In genomic region chr11:2271077-2271326, GRCh38 we compare ENCODE assay signal across 11 cellular contexts. TPM values are rescaled to one million over a fixed set of nuclear protein-coding genes. Genes with fewer than 3 reads are reported as not detected.
DNase-seq lines count a peak whose midpoint lies in the region; ATAC-seq and TF ChIP-seq lines count a peak whose summit lies in the region.
"Had no signal": no experiment of that assay in that cellular context is flagged by ENCODE, and none has a peak within 500 bp of the region (broad histone marks: within the 10 kb centered on the region; RNA-seq: fewer than 3 reads in every experiment).

No MANE protein-coding gene starts in this region.

- H2BK15ac ChIP-seq in neuronal stem cell (ENCODE audit: low read length): peak overlapping the region; percentile 19

- H3K14ac ChIP-seq in neuronal stem cell (ENCODE audit: low read length): no peak overlapping the region

- peak; percentile 47 for DNase-seq in stimulated activated CD4-positive, alpha-beta T cell treated with anti-CD3 and anti-CD28 coated beads, Interleukin-15, amount 100 ng/mL, for 24 hours
- no peak for DNase-seq in stimulated activated CD4-positive, alpha-beta T cell treated with anti-CD3 and anti-CD28 coated beads, Interleukin-12 subunit alpha, Interleukin-12 subunit beta, amount 100 ng/mL, for 4 hours
- peak; percentile 2 for DNase-seq in endothelial cell (ENCODE audit: low spot score)
- no peak for DNase-seq in neuronal stem cell (ENCODE audit: low spot score)
- DNase-seq in NCI-H345 treated with DMSO at 0.1 percent for 48 hours (lab: John Stamatoyannopoulos, UW; ENCODE audit: unreplicated experiment): no peak
- no peak for DNase-seq in NCI-H1436 (lab: John Stamatoyannopoulos, UW)
- DNase-seq: T1000 had no signal

- no peaks in the 10 kb centered on the region for H3K9me3 ChIP-seq in neuronal stem cell (replicated peaks in 1 of 2; ENCODE audit: control insufficient read depth in 2 of 2, insufficient read depth in 1 of 2, low read depth in 1 of 2, low read length in 2 of 2)

- peaks cover 4% of the 10 kb centered on the region for H3K79me1 ChIP-seq in neuronal stem cell (ENCODE audit: low read depth, low read length)

- no peaks in the 10 kb centered on the region for H3K9me3 Mint-ChIP-seq in endothelial cell (ENCODE audit: unreplicated experiment)

- peak overlapping the region; percentile 3 for H3K4me2 ChIP-seq in neuronal stem cell (ENCODE audit: insufficient read depth, low read length, poor library complexity, severe bottlenecking)
- H3K4me2 ChIP-seq: BLaER1 had no signal

- H3K9ac ChIP-seq in neuronal stem cell (ENCODE audit: low read depth, low read length, poor library complexity): no peak overlapping the region
- H3K9ac ChIP-seq: BLaER1 had no signal

- peak overlapping the region; percentile 90 for H3K23ac ChIP-seq in neuronal stem cell (ENCODE audit: low read depth, low read length, poor library complexity)

- H3K27ac Mint-ChIP-seq in endothelial cell (ENCODE audit: unreplicated experiment): no peak overlapping the region

- ATAC-seq in GM21447 (IDR thresholded peaks at IDR 0.05; ENCODE audit: unreplicated experiment): no peak
- ATAC-seq in HG03469 (IDR thresholded peaks at IDR 0.05; ENCODE audit: unreplicated experiment): no peak

- H3K27ac ChIP-seq in neuronal stem cell (replicated peaks; ENCODE audit: low read length): no peak overlapping the region
- H3K27ac ChIP-seq: BLaER1, cardiac muscle cell had no signal

- H4K8ac ChIP-seq in neuronal stem cell (ENCODE audit: low read depth, low read length): no peak overlapping the region

- H3K27me3 ChIP-seq in neuronal stem cell (ENCODE audit: control insufficient read depth in 3 of 3, insufficient read depth in 3 of 3, low read depth in 1 of 3, low read length in 3 of 3): peaks cover 43 to 83% (median 77%) of the 10 kb centered on the region in 3 experiments

- no peak overlapping the region for H3K4me3 ChIP-seq in neuronal stem cell (ENCODE audit: low read length in 2 of 2)
- H3K4me3 ChIP-seq: cardiac muscle cell had no signal

- H3K36me3 ChIP-seq in neuronal stem cell (replicated peaks in 1 of 2; ENCODE audit: control insufficient read depth in 2 of 2, insufficient read depth in 2 of 2, low read length in 2 of 2): no peaks in the 10 kb centered on the region
- H3K36me3 ChIP-seq: BLaER1, cardiac muscle cell had no signal

- no peak for TF ChIP-seq CTCF in endothelial cell (IDR thresholded peaks at IDR 0.05; ENCODE audit: unreplicated experiment)

- H3K4me3 Mint-ChIP-seq in endothelial cell (ENCODE audit: unreplicated experiment): no peak overlapping the region

- peak overlapping the region; percentile 6 for H2BK12ac ChIP-seq in neuronal stem cell (ENCODE audit: low read length)

- no peak overlapping the region for H4K91ac ChIP-seq in neuronal stem cell (ENCODE audit: low read depth, low read length, poor library complexity)

- H3K4me1 ChIP-seq in neuronal stem cell (ENCODE audit: control insufficient read depth in 2 of 2, insufficient read depth in 1 of 2, low read depth in 1 of 2, low read length in 2 of 2): peaks cover 0 to 7% of the 10 kb centered on the region in 2 donors

- H3K4me1 Mint-ChIP-seq in endothelial cell (ENCODE audit: unreplicated experiment): peaks cover under 1% of the 10 kb centered on the region

- H2AFZ ChIP-seq in neuronal stem cell (ENCODE audit: low read length): no peak overlapping the region

- H3K27me3 Mint-ChIP-seq in endothelial cell (ENCODE audit: unreplicated experiment): peaks cover 13% of the 10 kb centered on the region

- peak overlapping the region; percentile 60 for H2AK5ac ChIP-seq in neuronal stem cell (ENCODE audit: low read depth, low read length)

- H2BK5ac ChIP-seq in neuronal stem cell (ENCODE audit: low read length): no peak overlapping the region

- no CpG with 5 or more reads among the region's 28 CpGs for WGBS in neuronal stem cell (ENCODE audit: extremely low coverage in 2 of 2, insufficient read length in 2 of 2, insufficient replicate concordance in 1 of 2), 2 donors

- peak overlapping the region; percentile 60 for H3K18ac ChIP-seq in neuronal stem cell (ENCODE audit: low read length)

- no peak overlapping the region for H2BK120ac ChIP-seq in neuronal stem cell (ENCODE audit: low read depth, low read length)

- H3K36me3 Mint-ChIP-seq in endothelial cell (ENCODE audit: low read depth, unreplicated experiment): peaks cover under 1% of the 10 kb centered on the region

- H3K4ac ChIP-seq in neuronal stem cell (ENCODE audit: low read length): no peak overlapping the region

RNA-seq across cellular contexts. Expression of gene ASCL2, which starts 0.6 kb away (rescaled TPM):
- total RNA-seq in endothelial cell (ENCODE audit: unreplicated experiment): not detected
- 0.07 TPM for polyA plus RNA-seq in neuronal stem cell (2013, experiment 1 of 2)
- 0.06 TPM for polyA plus RNA-seq in neuronal stem cell (2013, experiment 2 of 2)
- total RNA-seq: cardiac muscle cell had no signal
- polyA plus RNA-seq: cardiac muscle cell had no signal

RNA-seq across cellular contexts. Expression of gene C11orf21, which starts 30.7 kb away (rescaled TPM):
- total RNA-seq in endothelial cell (ENCODE audit: unreplicated experiment): 0.13 TPM
- not detected for polyA plus RNA-seq in neuronal stem cell (2013, experiment 1 of 2)
- polyA plus RNA-seq in neuronal stem cell (2013, experiment 2 of 2): not detected

RNA-seq across cellular contexts. Expression of gene TSPAN32, which starts 30.8 kb away (rescaled TPM):
- total RNA-seq in endothelial cell (ENCODE audit: unreplicated experiment): 0.23 TPM
- not detected for polyA plus RNA-seq in neuronal stem cell (2013, experiment 1 of 2)
- polyA plus RNA-seq in neuronal stem cell (2013, experiment 2 of 2): 0.01 TPM

Comparison
In these comparisons a context has a peak if more than half of its experiments do, and no peak if none do; other contexts are left out.
1. DNase-seq: peak in stimulated activated CD4-positive, alpha-beta T cell treated with anti-CD3 and anti-CD28 coated beads, Interleukin-15, amount 100 ng/mL, for 24 hours (single experiment) and endothelial cell (single experiment); none in stimulated activated CD4-positive, alpha-beta T cell treated with anti-CD3 and anti-CD28 coated beads, Interleukin-12 subunit alpha, Interleukin-12 subunit beta, amount 100 ng/mL, for 4 hours (single experiment), neuronal stem cell (single experiment), NCI-H345 treated with DMSO at 0.1 percent for 48 hours (single experiment) and NCI-H1436 (single experiment).